1 cellular context compared by ENCODE assay signal in genomic region chr12:58920956-58921861, GRCh38.
TF ChIP-seq lines count a peak whose summit lies in the region.

No MANE protein-coding gene starts in this region.

TF ChIP-seq in HepG2, 621 proteins besides CTCF, POLR2A, EP300 and RAD21 (continued from another document and continues in another):
- TF ChIP-seq RERE (CRISPR knock-in tag; IDR thresholded peaks at IDR 0.05; ENCODE audit: low read depth), result no peak
- TF ChIP-seq NR3C1 (CRISPR knock-in tag; IDR thresholded peaks at IDR 0.05), result no peak
- no peak for TF ChIP-seq HNRNPL (IDR thresholded peaks at IDR 0.05; ENCODE audit: low read depth, low read length)
- TF ChIP-seq MTERF4 (CRISPR knock-in tag; IDR thresholded peaks at IDR 0.05), result no peak
- no peak for TF ChIP-seq ZNF607 (CRISPR knock-in tag; IDR thresholded peaks at IDR 0.05; ENCODE audit: borderline replicate concordance)
- no peak for TF ChIP-seq PLRG1 (conservative IDR thresholded peaks at IDR 0.05)
- TF ChIP-seq SIX4 (CRISPR knock-in tag; IDR thresholded peaks at IDR 0.05), result no peak
- no peak for TF ChIP-seq NR2F6 (IDR thresholded peaks at IDR 0.05)
- no peak for TF ChIP-seq NR2F6 (CRISPR knock-in tag; IDR thresholded peaks at IDR 0.05)
- no peak for TF ChIP-seq RBM39 (IDR thresholded peaks at IDR 0.05; ENCODE audit: low read depth, low read length, poor library complexity, severe bottlenecking)
- 0 out of 2 replicates have a peak, but pooled peaks have one; percentile 12 for TF ChIP-seq THRA (CRISPR knock-in tag; IDR thresholded peaks at IDR 0.05; ENCODE audit: borderline replicate concordance)
- no peak for TF ChIP-seq ZNF329 (CRISPR knock-in tag; IDR thresholded peaks at IDR 0.05; ENCODE audit: low read depth)
- TF ChIP-seq MAZ (IDR thresholded peaks at IDR 0.05; ENCODE audit: borderline replicate concordance, low read depth, low read length), result no peak
- TF ChIP-seq MAZ (CRISPR knock-in tag; IDR thresholded peaks at IDR 0.05; ENCODE audit: low read depth), result no peak
- no peak for TF ChIP-seq RXRA (CRISPR knock-in tag; IDR thresholded peaks at IDR 0.05)
- no peak for TF ChIP-seq ZNF343 (CRISPR knock-in tag; IDR thresholded peaks at IDR 0.05)
- TF ChIP-seq ATRX (CRISPR knock-in tag; IDR thresholded peaks at IDR 0.05; ENCODE audit: borderline replicate concordance), result no peak
- no peak for TF ChIP-seq ZSCAN25 (CRISPR knock-in tag; IDR thresholded peaks at IDR 0.05)
- no peak for TF ChIP-seq ZC3H13 (CRISPR knock-in tag; IDR thresholded peaks at IDR 0.05)
- TF ChIP-seq STAT5B (CRISPR knock-in tag; IDR thresholded peaks at IDR 0.05), result no peak
- TF ChIP-seq GABPB1 (CRISPR knock-in tag; IDR thresholded peaks at IDR 0.05), result no peak
- no peak for TF ChIP-seq THAP7 (CRISPR knock-in tag; IDR thresholded peaks at IDR 0.05)
- no peak for TF ChIP-seq ZNF7 (CRISPR knock-in tag; IDR thresholded peaks at IDR 0.05)
- no peak for TF ChIP-seq FOXP1 (IDR thresholded peaks at IDR 0.05)
- TF ChIP-seq FOXP1 (CRISPR knock-in tag; IDR thresholded peaks at IDR 0.05), result peak; percentile 61; the same call in 1 of the 2 replicates
- TF ChIP-seq HOXA7 (CRISPR knock-in tag; IDR thresholded peaks at IDR 0.05), result no peak
- no peak for TF ChIP-seq GLI4 (CRISPR knock-in tag; IDR thresholded peaks at IDR 0.05; ENCODE audit: borderline replicate concordance)
- no peak for TF ChIP-seq ISL2 (CRISPR knock-in tag; IDR thresholded peaks at IDR 0.05)
- TF ChIP-seq FOXK2 (IDR thresholded peaks at IDR 0.05), result no peak
- TF ChIP-seq NFYB (CRISPR knock-in tag; IDR thresholded peaks at IDR 0.05), result no peak
- TF ChIP-seq ZBTB40 (IDR thresholded peaks at IDR 0.05), result no peak
- TF ChIP-seq ZBTB40 (CRISPR knock-in tag; IDR thresholded peaks at IDR 0.05), result no peak
- no peak for TF ChIP-seq IKZF5 (CRISPR knock-in tag; IDR thresholded peaks at IDR 0.05)
- no peak for TF ChIP-seq ZNF83 (CRISPR knock-in tag; IDR thresholded peaks at IDR 0.05; ENCODE audit: borderline replicate concordance)
- 0 out of 2 replicates have a peak, but pooled peaks have one; percentile 29 for TF ChIP-seq ARID3A (IDR thresholded peaks at IDR 0.05; ENCODE audit: low read depth, low read length)
- no peak for TF ChIP-seq ZNF839 (CRISPR knock-in tag; IDR thresholded peaks at IDR 0.05; ENCODE audit: borderline replicate concordance)
- peak; percentile 84 for TF ChIP-seq CEBPG (CRISPR knock-in tag; IDR thresholded peaks at IDR 0.05)
- TF ChIP-seq JARID2 (CRISPR knock-in tag; IDR thresholded peaks at IDR 0.05; ENCODE audit: insufficient replicate concordance), result no peak
- TF ChIP-seq ZNF280B (CRISPR knock-in tag; IDR thresholded peaks at IDR 0.05; ENCODE audit: borderline replicate concordance), result no peak
- no peak for TF ChIP-seq ZNF614 (CRISPR knock-in tag; IDR thresholded peaks at IDR 0.05; ENCODE audit: borderline replicate concordance)
- TF ChIP-seq ASH2L (IDR thresholded peaks at IDR 0.05; ENCODE audit: insufficient read length, low read depth, low read length), result no peak
